Comparison of ENCODE assay signal across 25 cellular contexts in the genomic region with DNA sequence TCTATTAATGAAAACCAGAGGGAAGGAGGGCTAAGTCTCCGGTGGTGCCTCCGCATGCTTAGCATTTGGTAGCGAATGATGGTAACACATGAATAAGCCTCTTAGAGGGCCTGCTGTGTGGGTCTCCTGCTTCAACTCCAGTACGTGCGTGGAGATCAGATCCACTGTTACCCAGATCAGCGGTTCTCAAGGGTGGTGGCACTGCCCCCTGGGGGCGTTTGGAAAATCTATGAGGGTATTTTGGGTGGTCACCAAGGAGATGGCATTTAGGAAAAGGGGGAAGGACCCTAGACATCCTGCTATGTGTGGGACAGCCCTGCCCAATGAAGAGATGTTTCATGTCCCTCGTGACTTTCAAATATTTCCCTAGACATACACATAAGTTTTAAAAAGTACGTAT. TPM values are rescaled to one million over a fixed set of nuclear protein-coding genes. Genes with fewer than 3 reads are reported as not detected.
DNase-seq lines count a peak whose midpoint lies in the region; ATAC-seq and TF ChIP-seq lines count a peak whose summit lies in the region.
"Had no signal": no experiment of that assay in that cellular context is flagged by ENCODE, and none has a peak within 500 bp of the region (broad histone marks: within the 10 kb centered on the region; RNA-seq: fewer than 3 reads in every experiment).

No MANE protein-coding gene starts in this region.

- no peaks in the 10 kb centered on the region for H3K27me3 ChIP-seq in Karpas-422 (ENCODE audit: low read length)
- no peaks in the 10 kb centered on the region for H3K27me3 ChIP-seq in prostate gland (replicated peaks; ENCODE audit: insufficient read depth)
- H3K27me3 ChIP-seq: BE2C had no signal

- peaks cover 63% of the 10 kb centered on the region for H3K4me1 ChIP-seq in Karpas-422 (ENCODE audit: low read length)
- no peaks in the 10 kb centered on the region for H3K4me1 ChIP-seq in prostate gland (replicated peaks)
- H3K4me1 ChIP-seq: A549, BE2C had no signal

- 86% methylated on average over 9 of the region's 9 CpGs for WGBS in prostate gland

- H3K9me2 ChIP-seq in Karpas-422 (replicated peaks; ENCODE audit: insufficient read depth, low read length): no peaks in the 10 kb centered on the region

- DNase-seq in activated naive CD8-positive, alpha-beta T cell treated with anti-CD3 and anti-CD28 coated beads, Interleukin-2, amount 50 U/mL, for 24 hours: no peak
- DNase-seq in activated naive CD8-positive, alpha-beta T cell treated with anti-CD3 and anti-CD28 coated beads for 36 hours: no peak
- DNase-seq in Karpas-422: no peak
- DNase-seq in immature natural killer cell: no peak
- no peak for DNase-seq in stimulated activated naive B cell treated with anti-CD40 and anti-IgM and Interleukin-4, amounts not matched to agents 10 μg/mL and 1 μg/mL and 100 μg/mL, for 72 hours
- DNase-seq in prostate gland (ENCODE audit: low spot score): no peak
- no peak for DNase-seq in NCI-H524 (lab: John Stamatoyannopoulos, UW)
- no peak for DNase-seq in RKO (ENCODE audit: low spot score)
- DNase-seq: activated CD4-positive, alpha-beta T cell treated with anti-CD3 and anti-CD28 coated beads, Interleukin-2, amount 50 U/mL, for 1 hour; activated CD8-positive, alpha-beta memory T cell treated with anti-CD3 and anti-CD28 coated beads, Interleukin-2, amount 50 U/mL, for 4 hours; aorta; BE2C; COR-L47; DMS79 treated with DMSO at 0.1 percent for 48 hours; GM23248; MV-4-11; NCI-H187; nucleus accumbens; small intestine; stimulated activated CD4-positive, alpha-beta T cell treated with anti-CD3 and anti-CD28 coated beads, Interleukin-2, amount 100 ng/mL, for 24 hours; T-helper 9 cell had no signal

- H3K9me3 Mint-ChIP-seq in activated naive CD8-positive, alpha-beta T cell treated with anti-CD3 and anti-CD28 coated beads, Interleukin-2, amount 50 U/mL, for 24 hours: no peaks in the 10 kb centered on the region
- no peaks in the 10 kb centered on the region for H3K9me3 Mint-ChIP-seq in activated naive CD8-positive, alpha-beta T cell treated with anti-CD3 and anti-CD28 coated beads for 36 hours
- H3K9me3 Mint-ChIP-seq in immature natural killer cell: no peaks in the 10 kb centered on the region
- H3K9me3 Mint-ChIP-seq in stimulated activated naive B cell treated with anti-CD40 and anti-IgM and Interleukin-4, amounts not matched to agents 10 μg/mL and 1 μg/mL and 100 μg/mL, for 72 hours: no peaks in the 10 kb centered on the region
- H3K9me3 Mint-ChIP-seq: activated naive CD4-positive, alpha-beta T cell treated with anti-CD3 and anti-CD28 coated beads, Interleukin-2, amount 50 U/mL, for 24 hours; activated T-helper 17 cell treated with anti-CD3 and anti-CD28 coated beads, Interleukin-2, amount 50 U/mL, for 72 hours; dendritic cell treated with granulocyte-macrophage colony-stimulating factor and Interleukin-4, amounts not matched to agents 40 ng/mL and 50 ng/mL, for 4 days had no signal

- H3K27ac ChIP-seq in Karpas-422 (ENCODE audit: low read length): 0 out of 2 replicates have a peak overlapping the region, but pooled peaks have one; percentile 30
- no peak overlapping the region for H3K27ac ChIP-seq in prostate gland
- H3K27ac ChIP-seq: A549, GM23248 had no signal

- H3K4me3 ChIP-seq in Karpas-422 (ENCODE audit: low read length): no peak overlapping the region
- no peak overlapping the region for H3K4me3 ChIP-seq in prostate gland
- H3K4me3 ChIP-seq: A549, GM23248 had no signal

- H3K36me3 Mint-ChIP-seq in activated naive CD8-positive, alpha-beta T cell treated with anti-CD3 and anti-CD28 coated beads, Interleukin-2, amount 50 U/mL, for 24 hours (ENCODE audit: low read depth): no peaks in the 10 kb centered on the region
- H3K36me3 Mint-ChIP-seq in activated naive CD8-positive, alpha-beta T cell treated with anti-CD3 and anti-CD28 coated beads for 36 hours: peaks cover 7% of the 10 kb centered on the region
- H3K36me3 Mint-ChIP-seq in immature natural killer cell: peaks cover 36 to 63% (median 39%) of the 10 kb centered on the region in 3 donors
- peaks cover 49 to 63% of the 10 kb centered on the region in 2 donors for H3K36me3 Mint-ChIP-seq in stimulated activated naive B cell treated with anti-CD40 and anti-IgM and Interleukin-4, amounts not matched to agents 10 μg/mL and 1 μg/mL and 100 μg/mL, for 72 hours
- H3K36me3 Mint-ChIP-seq: activated naive CD4-positive, alpha-beta T cell treated with anti-CD3 and anti-CD28 coated beads, Interleukin-2, amount 50 U/mL, for 24 hours had no signal

- no peak overlapping the region for H3K4me2 ChIP-seq in Karpas-422 (ENCODE audit: low read depth, low read length, poor library complexity, severe bottlenecking)
- H3K4me2 ChIP-seq: A549 had no signal

- peaks cover 28% of the 10 kb centered on the region for H3K36me3 ChIP-seq in Karpas-422 (ENCODE audit: insufficient read depth, low read length)
- no peaks in the 10 kb centered on the region for H3K36me3 ChIP-seq in prostate gland
- H3K36me3 ChIP-seq: BE2C had no signal

- H3K27me3 Mint-ChIP-seq in activated naive CD8-positive, alpha-beta T cell treated with anti-CD3 and anti-CD28 coated beads, Interleukin-2, amount 50 U/mL, for 24 hours: no peaks in the 10 kb centered on the region
- H3K27me3 Mint-ChIP-seq in activated naive CD8-positive, alpha-beta T cell treated with anti-CD3 and anti-CD28 coated beads for 36 hours: no peaks in the 10 kb centered on the region
- peaks cover 0 to 13% (median 5%) of the 10 kb centered on the region in 3 donors for H3K27me3 Mint-ChIP-seq in immature natural killer cell (ENCODE audit: low read depth in 3 of 3)
- no peaks in the 10 kb centered on the region for H3K27me3 Mint-ChIP-seq in stimulated activated naive B cell treated with anti-CD40 and anti-IgM and Interleukin-4, amounts not matched to agents 10 μg/mL and 1 μg/mL and 100 μg/mL, for 72 hours
- H3K27me3 Mint-ChIP-seq: activated naive CD4-positive, alpha-beta T cell treated with anti-CD3 and anti-CD28 coated beads, Interleukin-2, amount 50 U/mL, for 24 hours; activated T-helper 17 cell treated with anti-CD3 and anti-CD28 coated beads, Interleukin-2, amount 50 U/mL, for 72 hours; dendritic cell treated with granulocyte-macrophage colony-stimulating factor and Interleukin-4, amounts not matched to agents 40 ng/mL and 50 ng/mL, for 4 days had no signal

- peak; percentile 6 for ATAC-seq in activated naive CD8-positive, alpha-beta T cell treated with anti-CD3 and anti-CD28 coated beads, Interleukin-2, amount 50 U/mL, for 24 hours
- no peak for ATAC-seq in stimulated activated naive B cell treated with anti-CD40 and anti-IgM and Interleukin-4, amounts not matched to agents 10 μg/mL and 1 μg/mL and 100 μg/mL, for 72 hours (replicated peaks)
- ATAC-seq: A549; activated T-helper 17 cell treated with anti-CD3 and anti-CD28 coated beads, Interleukin-2, amount 50 U/mL, for 72 hours had no signal

- H3K4me1 Mint-ChIP-seq in activated naive CD8-positive, alpha-beta T cell treated with anti-CD3 and anti-CD28 coated beads, Interleukin-2, amount 50 U/mL, for 24 hours: peaks cover 34% of the 10 kb centered on the region
- peaks cover 31% of the 10 kb centered on the region for H3K4me1 Mint-ChIP-seq in activated naive CD8-positive, alpha-beta T cell treated with anti-CD3 and anti-CD28 coated beads for 36 hours
- peaks cover 40 to 71% of the 10 kb centered on the region in 2 donors for H3K4me1 Mint-ChIP-seq in immature natural killer cell
- H3K4me1 Mint-ChIP-seq in stimulated activated naive B cell treated with anti-CD40 and anti-IgM and Interleukin-4, amounts not matched to agents 10 μg/mL and 1 μg/mL and 100 μg/mL, for 72 hours: peaks cover 46 to 64% of the 10 kb centered on the region in 2 donors

- no peak overlapping the region for H3K4me3 Mint-ChIP-seq in activated naive CD8-positive, alpha-beta T cell treated with anti-CD3 and anti-CD28 coated beads, Interleukin-2, amount 50 U/mL, for 24 hours
- H3K4me3 Mint-ChIP-seq in activated naive CD8-positive, alpha-beta T cell treated with anti-CD3 and anti-CD28 coated beads for 36 hours: no peak overlapping the region
- H3K4me3 Mint-ChIP-seq in immature natural killer cell: no peak overlapping the region
- H3K4me3 Mint-ChIP-seq in stimulated activated naive B cell treated with anti-CD40 and anti-IgM and Interleukin-4, amounts not matched to agents 10 μg/mL and 1 μg/mL and 100 μg/mL, for 72 hours: no peak overlapping the region
- H3K4me3 Mint-ChIP-seq: activated naive CD4-positive, alpha-beta T cell treated with anti-CD3 and anti-CD28 coated beads, Interleukin-2, amount 50 U/mL, for 24 hours; activated T-helper 17 cell treated with anti-CD3 and anti-CD28 coated beads, Interleukin-2, amount 50 U/mL, for 72 hours; dendritic cell treated with granulocyte-macrophage colony-stimulating factor and Interleukin-4, amounts not matched to agents 40 ng/mL and 50 ng/mL, for 4 days had no signal

- intact Hi-C loops in prostate gland (cut with DNase I): loop anchor here (5.0 to 10.0 kb wide), 2 partner anchors 81 to 183 kb away; a partner anchor contains a TSS

- peaks cover 53% of the 10 kb centered on the region for H3K79me2 ChIP-seq in Karpas-422 (ENCODE audit: low read length)

- H4K20me1 ChIP-seq in Karpas-422 (ENCODE audit: insufficient read depth, low read depth, low read length): 0 out of 2 replicates have a peak, but pooled peaks cover 5% of the 10 kb centered on the region

- no peak overlapping the region for H2AFZ ChIP-seq in Karpas-422 (ENCODE audit: low read length)
- H2AFZ ChIP-seq: GM23248 had no signal

- no peak for TF ChIP-seq POLR2A in prostate gland (IDR thresholded peaks at IDR 0.05)

- H3K27ac Mint-ChIP-seq in activated naive CD8-positive, alpha-beta T cell treated with anti-CD3 and anti-CD28 coated beads, Interleukin-2, amount 50 U/mL, for 24 hours: no peak overlapping the region
- no peak overlapping the region for H3K27ac Mint-ChIP-seq in activated naive CD8-positive, alpha-beta T cell treated with anti-CD3 and anti-CD28 coated beads for 36 hours
- peak overlapping the region in 4 of 6 donors; percentile 20 to 59 (median 46) for H3K27ac Mint-ChIP-seq in immature natural killer cell
- peak overlapping the region; percentile 73 for H3K27ac Mint-ChIP-seq in stimulated activated naive B cell treated with anti-CD40 and anti-IgM and Interleukin-4, amounts not matched to agents 10 μg/mL and 1 μg/mL and 100 μg/mL, for 72 hours
- H3K27ac Mint-ChIP-seq: activated naive CD4-positive, alpha-beta T cell treated with anti-CD3 and anti-CD28 coated beads, Interleukin-2, amount 50 U/mL, for 24 hours; activated T-helper 17 cell treated with anti-CD3 and anti-CD28 coated beads, Interleukin-2, amount 50 U/mL, for 72 hours had no signal

- H3K9me3 ChIP-seq in Karpas-422 (ENCODE audit: low read length) (no peaks in the 10 kb centered on the region), prostate gland (no peaks in the 10 kb centered on the region)
- H3K9me3 ChIP-seq: A549, BE2C had no signal

- TF ChIP-seq CTCF in prostate gland (IDR thresholded peaks at IDR 0.05): no peak

- no peak overlapping the region for H3K9ac ChIP-seq in Karpas-422 (ENCODE audit: low read length)
- H3K9ac ChIP-seq: GM23248 had no signal

RNA-seq across cellular contexts. Expression of a gene that starts 57.1 kb away (rescaled TPM):
- total RNA-seq in activated naive CD8-positive, alpha-beta T cell treated with anti-CD3 and anti-CD28 coated beads for 36 hours: 10 to 100 TPM; 85.3 to 86.7 TPM
- total RNA-seq in Karpas-422 (2014; rRNA removed; shearing (Covaris generic); ENCODE audit: low replicate concordance): 17.9 and 32.5 TPM in 2 replicates
- polyA plus RNA-seq in immature natural killer cell: 10 to 100 TPM; 66.9 to 90.9 (median 87.2) TPM
- 100 to 1,000 TPM in 1 of 2 donors, 10 to 100 TPM in 1; 74.1 to 165 TPM for total RNA-seq in prostate gland

Comparison
In these comparisons a context has a peak if more than half of its experiments do, and no peak if none do; other contexts are left out.
1. H3K27ac Mint-ChIP-seq: peak in immature natural killer cell (4 of 6) and stimulated activated naive B cell treated with anti-CD40 and anti-IgM and Interleukin-4, amounts not matched to agents 10 μg/mL and 1 μg/mL and 100 μg/mL, for 72 hours (single experiment); none in activated naive CD8-positive, alpha-beta T cell treated with anti-CD3 and anti-CD28 coated beads, Interleukin-2, amount 50 U/mL, for 24 hours (single experiment) and activated naive CD8-positive, alpha-beta T cell treated with anti-CD3 and anti-CD28 coated beads for 36 hours (single experiment).